30 cellular contexts compared by ENCODE assay signal in genomic region chr6:34437644-34437970, GRCh38. TPM values are rescaled to one million over a fixed set of nuclear protein-coding genes. Genes with fewer than 3 reads are reported as not detected.
DNase-seq lines count a peak whose midpoint lies in the region; ATAC-seq, FAIRE-seq and TF ChIP-seq lines count a peak whose summit lies in the region.
"Had no signal": no experiment of that assay in that cellular context is flagged by ENCODE, and none has a peak within 500 bp of the region (broad histone marks: within the 10 kb centered on the region; RNA-seq: fewer than 3 reads in every experiment).

No MANE protein-coding gene starts in this region.

- no peaks in the 10 kb centered on the region for H3K79me2 ChIP-seq in HepG2 (ENCODE audit: insufficient read depth, low read length)
- H3K79me2 ChIP-seq in PC-9 (ENCODE audit: low read depth): no peaks in the 10 kb centered on the region

- TF ChIP-seq POLR2A in HepG2 (IDR thresholded peaks at IDR 0.05; ENCODE audit: insufficient read depth in 1 of 2, low read depth in 2 of 2, low read length in 2 of 2) (no peak), right lobe of liver (IDR thresholded peaks at IDR 0.05) (no peak), testis (IDR thresholded peaks at IDR 0.05) (no peak)

- CTCF ChIA-PET in HepG2 (lab: Yijun Ruan, JAX; ENCODE audit: low intra/inter-chr PET ratio, low total read pairs): no interaction called here
- CTCF ChIA-PET in PC-9 (lab: Charles Lee): no interaction called here
- CTCF ChIA-PET in CD8-positive, alpha-beta T cell (lab: Charles Lee): interaction anchor here (0.6 kb wide), 1 partner anchor 58 kb away, joined by 3 read pairs; no protein-coding TSS in a partner anchor

- in situ Hi-C loops in HepG2 (cut with HindIII; ENCODE audit: extremely low pct_ligation_motif_present, low pct_unique_long_range_greater_than_20kb): no loop called here

- H3K4me3 ChIP-seq in HepG2 (replicated peaks in 1 of 3; ENCODE audit: insufficient read depth in 1 of 3, low read depth in 2 of 3, low read length in 3 of 3) (no peak overlapping the region), right lobe of liver (no peak overlapping the region), PC-9 (no peak overlapping the region), testis (peak overlapping the region; percentile 7 to 45), endodermal cell (ENCODE audit: low read length) (no peak overlapping the region)
- no peak overlapping the region for H3K4me3 ChIP-seq in CD8-positive, alpha-beta T cell (ENCODE audit: low read depth, low read length)
- H3K4me3 ChIP-seq: BLaER1, GM12878 had no signal

- TF ChIP-seq CTCF in HepG2 (CRISPR knock-in tag; IDR thresholded peaks at IDR 0.05) (no peak), right lobe of liver (IDR thresholded peaks at IDR 0.05) (no peak), PC-9 (conservative IDR thresholded peaks at IDR 0.05) (no peak), testis (IDR thresholded peaks at IDR 0.05) (no peak), endodermal cell (conservative IDR thresholded peaks at IDR 0.05) (no peak)
- no peak for TF ChIP-seq CTCF in CD8-positive, alpha-beta T cell (IDR thresholded peaks at IDR 0.05)

- H3K4me1 ChIP-seq in HepG2 (ENCODE audit: insufficient read depth, low read length) (no peaks in the 10 kb centered on the region), right lobe of liver (no peaks in the 10 kb centered on the region), PC-9 (replicated peaks; ENCODE audit: insufficient read depth) (peaks cover 9% of the 10 kb centered on the region; the same call in 1 of the 2 replicates), testis (no peaks in the 10 kb centered on the region), endodermal cell (ENCODE audit: control insufficient read depth, insufficient read depth, low read length) (no peaks in the 10 kb centered on the region)
- no peaks in the 10 kb centered on the region for H3K4me1 ChIP-seq in CD8-positive, alpha-beta T cell (ENCODE audit: insufficient read depth, low read length)
- H3K4me1 ChIP-seq: BE2C had no signal

- H3K9me2 ChIP-seq in PC-9 (ENCODE audit: insufficient read depth): no peaks in the 10 kb centered on the region

- BruUV-seq in HepG2 (replicated peaks; lab: Mats Ljungman, UMichigan) (no TSS peak), PC-9 (replicated peaks; lab: Mats Ljungman, UMichigan) (no TSS peak)

- H4K20me1 ChIP-seq in HepG2 (ENCODE audit: insufficient read depth, low read length) (no peaks in the 10 kb centered on the region), PC-9 (ENCODE audit: insufficient read depth) (no peaks in the 10 kb centered on the region)
- H4K20me1 ChIP-seq: BLaER1 had no signal

- H3K4me2 ChIP-seq in HepG2 (ENCODE audit: low read depth, low read length) (no peak overlapping the region), PC-9 (peak overlapping the region; percentile 21; the same call in 1 of the 2 replicates)
- H3K4me2 ChIP-seq: BLaER1 had no signal

- H3K36me3 ChIP-seq in HepG2 (replicated peaks in 1 of 2; ENCODE audit: control insufficient read depth in 1 of 2, insufficient read depth in 2 of 2, low read length in 2 of 2) (no peaks in the 10 kb centered on the region), right lobe of liver (no peaks in the 10 kb centered on the region), PC-9 (ENCODE audit: low read depth) (no peaks in the 10 kb centered on the region), testis (ENCODE audit: low read depth, missing control alignments) (no peaks in the 10 kb centered on the region), endodermal cell (ENCODE audit: control insufficient read depth, insufficient read depth, low read length) (no peaks in the 10 kb centered on the region)
- H3K36me3 ChIP-seq in CD8-positive, alpha-beta T cell (ENCODE audit: insufficient read depth, low read length): no peaks in the 10 kb centered on the region
- H3K36me3 ChIP-seq: BE2C, BLaER1 had no signal

- H3K9ac ChIP-seq in HepG2 (ENCODE audit: insufficient read depth, low read depth, low read length) (no peak overlapping the region), endodermal cell (ENCODE audit: extremely low read depth, low read length, poor library complexity, severe bottlenecking) (no peak overlapping the region)
- H3K9ac ChIP-seq: BLaER1 had no signal

- intact Hi-C loops in HepG2 (cut with micrococcal nuclease; ENCODE audit: unreplicated experiment): no loop called here
- intact Hi-C loops in right lobe of liver (cut with DNase I): no loop called here
- intact Hi-C loops in PC-9 (cut with micrococcal nuclease; ENCODE audit: unreplicated experiment): no loop called here
- intact Hi-C loops in testis (cut with DNase I; ENCODE audit: low total_unique reads): no loop called here
- intact Hi-C loops in CD8-positive, alpha-beta T cell (cut with DNase I, micrococcal nuclease): no loop called here

- H3K27ac ChIP-seq in HepG2 (ENCODE audit: extremely low read length, insufficient read depth, low read length) (no peak overlapping the region), right lobe of liver (no peak overlapping the region), PC-9 (no peak overlapping the region), testis (no peak overlapping the region), endodermal cell (ENCODE audit: low read depth, low read length) (no peak overlapping the region)
- no peak overlapping the region for H3K27ac ChIP-seq in CD8-positive, alpha-beta T cell (ENCODE audit: low read depth, low read length)
- H3K27ac ChIP-seq: BLaER1 had no signal

- H3K9me3 ChIP-seq in HepG2 (ENCODE audit: low read length) (no peaks in the 10 kb centered on the region), right lobe of liver (no peaks in the 10 kb centered on the region), PC-9 (ENCODE audit: insufficient read depth, low read depth) (no peaks in the 10 kb centered on the region), testis (no peaks in the 10 kb centered on the region), endodermal cell (ENCODE audit: control insufficient read depth, low read length) (no peaks in the 10 kb centered on the region)
- no peaks in the 10 kb centered on the region for H3K9me3 ChIP-seq in CD8-positive, alpha-beta T cell (ENCODE audit: low read length)
- H3K9me3 ChIP-seq: BE2C had no signal

- FAIRE-seq in HepG2 (lab: Jason Lieb, UNC): no peak
- FAIRE-seq: A204.1, GM12878, GM12892, GM18507 had no signal

- TF ChIP-seq EP300 in HepG2 (IDR thresholded peaks at IDR 0.05; ENCODE audit: low read depth in 2 of 2, low read length in 2 of 2) (no peak), HepG2 (CRISPR knock-in tag; IDR thresholded peaks at IDR 0.05; ENCODE audit: borderline replicate concordance) (no peak)

- H3K27ac Mint-ChIP-seq in endodermal cell: no peak overlapping the region
- H3K27ac Mint-ChIP-seq in CD8-positive, alpha-beta T cell: no peak overlapping the region
- H3K27ac Mint-ChIP-seq: CD4-positive, alpha-beta T cell; CD8-positive, alpha-beta memory T cell had no signal

- POLR2A ChIA-PET in HepG2 (lab: Yijun Ruan, JAX): interaction anchor here (2.5 kb wide), 1 partner anchor 12 kb away, joined by 20 read pairs; the partner anchor contains the start of gene RPS10
- POLR2A ChIA-PET in PC-9 (lab: Charles Lee; ENCODE audit: unreplicated experiment): no interaction called here
- POLR2A ChIA-PET in CD8-positive, alpha-beta T cell (lab: Charles Lee): interaction anchor here (0.6 to 1.5 kb wide), 2 partner anchors 20 to 201 kb away, joined by 3 read pairs; partner anchors contain the start of gene HMGA1

- H3K27me3 ChIP-seq in HepG2 (ENCODE audit: control insufficient read depth in 1 of 2, insufficient read depth in 2 of 2, low read length in 2 of 2) (no peaks in the 10 kb centered on the region; a peak in 1 of 5 replicates), right lobe of liver (no peaks in the 10 kb centered on the region), PC-9 (ENCODE audit: insufficient read depth, low read depth) (no peaks in the 10 kb centered on the region), testis (no peaks in the 10 kb centered on the region), endodermal cell (ENCODE audit: control insufficient read depth, insufficient read depth, low read length, poor library complexity, severe bottlenecking) (no peaks in the 10 kb centered on the region)
- H3K27me3 ChIP-seq in CD8-positive, alpha-beta T cell (ENCODE audit: insufficient read depth, low read length): no peaks in the 10 kb centered on the region
- H3K27me3 ChIP-seq: BE2C, BLaER1 had no signal

- WGBS in HepG2 (ENCODE audit: low lambda C conversion rate): 5% methylated on average over 1 of the region's 1 CpG
- 46% methylated on average over 1 of the region's 1 CpG for WGBS in right lobe of liver (ENCODE audit: insufficient coverage, low coverage, low lambda C conversion rate, missing lambda C conversion rate)
- 56 to 64% methylated on average over 1 of the region's 1 CpG for WGBS in testis, 2 donors
- 93 to 100% methylated on average over 1 of the region's 1 CpG for WGBS in endodermal cell (ENCODE audit: insufficient coverage in 1 of 2, insufficient read length in 1 of 2), 2 experiments

- H2AFZ ChIP-seq in HepG2 (ENCODE audit: low read length): no peak overlapping the region
- 0 out of 2 replicates have a peak overlapping the region, but pooled peaks have one; percentile 22 for H2AFZ ChIP-seq in PC-9

- no peaks in the 10 kb centered on the region for H3K4me1 Mint-ChIP-seq in endodermal cell
- H3K4me1 Mint-ChIP-seq in CD8-positive, alpha-beta T cell (ENCODE audit: low read depth): no peaks in the 10 kb centered on the region
- H3K4me1 Mint-ChIP-seq: CD8-positive, alpha-beta memory T cell had no signal

- ATAC-seq in HepG2: no peak
- ATAC-seq in right lobe of liver: no peak
- no peak for ATAC-seq in HG03442 (IDR thresholded peaks at IDR 0.05; ENCODE audit: unreplicated experiment)
- ATAC-seq in CD8-positive, alpha-beta T cell: no peak
- ATAC-seq: GM12878 had no signal

- H3K4me3 Mint-ChIP-seq in endodermal cell: no peak overlapping the region
- no peak overlapping the region for H3K4me3 Mint-ChIP-seq in CD8-positive, alpha-beta T cell
- H3K4me3 Mint-ChIP-seq: CD4-positive, alpha-beta T cell; CD8-positive, alpha-beta memory T cell had no signal

- peaks cover 29% of the 10 kb centered on the region for H3K9me3 Mint-ChIP-seq in endodermal cell
- no peaks in the 10 kb centered on the region for H3K9me3 Mint-ChIP-seq in CD8-positive, alpha-beta T cell
- H3K9me3 Mint-ChIP-seq: CD4-positive, alpha-beta T cell; CD8-positive, alpha-beta memory T cell had no signal

- no peaks in the 10 kb centered on the region for H3K27me3 Mint-ChIP-seq in endodermal cell (ENCODE audit: insufficient read depth)
- no peaks in the 10 kb centered on the region for H3K27me3 Mint-ChIP-seq in CD8-positive, alpha-beta T cell (ENCODE audit: low read depth)
- H3K27me3 Mint-ChIP-seq: CD4-positive, alpha-beta T cell had no signal

- no peak for TF ChIP-seq RAD21 in HepG2 (CRISPR knock-in tag; IDR thresholded peaks at IDR 0.05)

- no peaks in the 10 kb centered on the region; the same call in 1 of the 2 replicates for H3F3A ChIP-seq in PC-9 (ENCODE audit: insufficient read depth, low read depth)

- H3K36me3 Mint-ChIP-seq in endodermal cell (ENCODE audit: low read depth): peaks cover 2% of the 10 kb centered on the region
- H3K36me3 Mint-ChIP-seq in CD8-positive, alpha-beta T cell: no peaks in the 10 kb centered on the region
- H3K36me3 Mint-ChIP-seq: CD8-positive, alpha-beta memory T cell had no signal

- DNase-seq in HepG2 (ENCODE audit: low spot score) (no peak), right lobe of liver (no peak), PC-9 (peak in 1 of 2 experiments; percentile 59), testis (no peak), endodermal cell (no peak)
- no peak for DNase-seq in CD8-positive, alpha-beta T cell
- DNase-seq: 8988T; ACHN; BE2C; C1 segment of cervical spinal cord; CD4-positive, alpha-beta T cell; CD8-positive, alpha-beta memory T cell; COR-L47; DMS 273 treated with DMSO at 0.1 percent for 48 hours; DMS153; DMS53; DMS79; DND-41; EL; GDM1 had no signal

RNA-seq across cellular contexts. Expression of gene RPS10, which starts 11.7 kb away (rescaled TPM):
- total RNA-seq in HepG2 (2016; rRNA removed; fragmentation: Illumina TruSeq; extraction: Trizol) (2,909 and 3,503 TPM in 2 replicates), right lobe of liver (100 to 1,000 TPM; 355 to 727 (median 398) TPM), PC-9 (2021) (1,786 and 2,008 TPM in 2 replicates), testis (1,000 to 10,000 TPM in 1 of 2 donors, 100 to 1,000 TPM in 1; 926 to 1,691 TPM), endodermal cell (1,000 to 10,000 TPM; 1,892 to 2,030 TPM)
- total RNA-seq in HepG2 (2016; cell fraction: cytosol; rRNA removed; fragmentation: Illumina TruSeq; extraction: Trizol; ENCODE audit: low read depth): 5,102 and 5,632 TPM in 2 replicates
- total RNA-seq in HepG2 (2016; cell fraction: insoluble cytoplasmic fraction; rRNA removed; fragmentation: Illumina TruSeq; extraction: Trizol): 3,081 and 3,638 TPM in 2 replicates
- 7,429 and 7,480 TPM in 2 replicates for total RNA-seq in HepG2 (2016; cell fraction: membrane; rRNA removed; fragmentation: Illumina TruSeq; extraction: Trizol)
- 967 and 1,028 TPM in 2 replicates for total RNA-seq in HepG2 (2016; cell fraction: nucleus; rRNA removed; fragmentation: Illumina TruSeq; extraction: Trizol)
- polyA plus RNA-seq in HepG2 (2011; rRNA removed) (4,295 and 4,648 TPM in 2 replicates), testis (ENCODE audit: insufficient read depth, low read depth, low replicate concordance) (1,309 TPM)
- 9,439 and 9,926 TPM in 2 replicates for polyA plus RNA-seq in HepG2 (2011; cell fraction: cytosol; rRNA removed)
- 1,658 and 1,840 TPM in 2 replicates for polyA plus RNA-seq in HepG2 (2011; cell fraction: nucleus; rRNA removed)
- 3,418 and 4,251 TPM in 2 replicates for polyA plus RNA-seq in HepG2 (2012)
- polyA plus RNA-seq in HepG2 (2016; cell fraction: cytosol; fragmentation: Illumina TruSeq; extraction: Trizol; ENCODE audit: low read depth): 5,367 and 5,814 TPM in 2 replicates
- polyA plus RNA-seq in HepG2 (2016; cell fraction: insoluble cytoplasmic fraction; fragmentation: Illumina TruSeq; extraction: Trizol; ENCODE audit: low read depth): 2,908 and 3,264 TPM in 2 replicates
- polyA plus RNA-seq in HepG2 (2016; cell fraction: membrane; fragmentation: Illumina TruSeq; extraction: Trizol; ENCODE audit: low read depth): 6,085 and 6,204 TPM in 2 replicates
- polyA plus RNA-seq in HepG2 (2016; cell fraction: nucleus; fragmentation: Illumina TruSeq; extraction: Trizol; ENCODE audit: insufficient read depth, low read depth): 1,494 and 1,555 TPM in 2 replicates
- 2,566 and 3,572 TPM in 2 replicates for polyA minus RNA-seq in HepG2 (2011; rRNA and poly(A)+ RNA removed; ENCODE audit: low replicate concordance)
- 602 and 661 TPM in 2 replicates for polyA minus RNA-seq in HepG2 (2011; cell fraction: cytosol; rRNA and poly(A)+ RNA removed)
- 173 and 248 TPM in 2 replicates for polyA minus RNA-seq in HepG2 (2011; cell fraction: nucleus; rRNA and poly(A)+ RNA removed)
- polyA plus RNA-seq in endodermal cell (2013, experiment 1 of 2): 2,352 TPM
- polyA plus RNA-seq in endodermal cell (2013, experiment 2 of 2): 2,233 TPM
- 1,000 to 10,000 TPM; 2,721 to 2,770 TPM for total RNA-seq in CD8-positive, alpha-beta T cell

RNA-seq across cellular contexts. Expression of gene PACSIN1, which starts 28.3 kb away (rescaled TPM):
- total RNA-seq in HepG2 (2016; rRNA removed; fragmentation: Illumina TruSeq; extraction: Trizol) (not detected in 2 replicates), right lobe of liver (under 1 TPM in 5 of 6 experiments, not detected in 1; 0.05 to 0.37 (median 0.22) TPM), PC-9 (2021) (5.0 and 6.4 TPM in 2 replicates), testis (1 to 10 TPM; 2.5 to 3.1 TPM), endodermal cell (1 to 10 TPM; 7.2 to 7.3 TPM)
- total RNA-seq in HepG2 (2016; cell fraction: cytosol; rRNA removed; fragmentation: Illumina TruSeq; extraction: Trizol; ENCODE audit: low read depth): not detected in 2 replicates
- total RNA-seq in HepG2 (2016; cell fraction: insoluble cytoplasmic fraction; rRNA removed; fragmentation: Illumina TruSeq; extraction: Trizol): not detected in 2 replicates
- total RNA-seq in HepG2 (2016; cell fraction: membrane; rRNA removed; fragmentation: Illumina TruSeq; extraction: Trizol): not detected in 2 replicates
- not detected in 2 replicates for total RNA-seq in HepG2 (2016; cell fraction: nucleus; rRNA removed; fragmentation: Illumina TruSeq; extraction: Trizol)
- polyA plus RNA-seq in HepG2 (2011; rRNA removed) (not detected in 2 replicates), testis (ENCODE audit: insufficient read depth, low read depth, low replicate concordance) (2.1 TPM)
- polyA plus RNA-seq in HepG2 (2011; cell fraction: cytosol; rRNA removed): 0.01 TPM in 1 of 2 replicates, not detected in the other
- not detected in 2 replicates for polyA plus RNA-seq in HepG2 (2011; cell fraction: nucleus; rRNA removed)
- polyA plus RNA-seq in HepG2 (2012): not detected in 2 replicates
- not detected in 2 replicates for polyA plus RNA-seq in HepG2 (2016; cell fraction: cytosol; fragmentation: Illumina TruSeq; extraction: Trizol; ENCODE audit: low read depth)
- polyA plus RNA-seq in HepG2 (2016; cell fraction: insoluble cytoplasmic fraction; fragmentation: Illumina TruSeq; extraction: Trizol; ENCODE audit: low read depth): not detected in 2 replicates
- polyA plus RNA-seq in HepG2 (2016; cell fraction: membrane; fragmentation: Illumina TruSeq; extraction: Trizol; ENCODE audit: low read depth): not detected in 2 replicates
- polyA plus RNA-seq in HepG2 (2016; cell fraction: nucleus; fragmentation: Illumina TruSeq; extraction: Trizol; ENCODE audit: insufficient read depth, low read depth): not detected in 2 replicates
- polyA minus RNA-seq in HepG2 (2011; rRNA and poly(A)+ RNA removed; ENCODE audit: low replicate concordance): 0.04 and 0.05 TPM in 2 replicates
- not detected in 2 replicates for polyA minus RNA-seq in HepG2 (2011; cell fraction: cytosol; rRNA and poly(A)+ RNA removed)
- polyA minus RNA-seq in HepG2 (2011; cell fraction: nucleus; rRNA and poly(A)+ RNA removed): not detected in 2 replicates
- polyA plus RNA-seq in endodermal cell (2013, experiment 1 of 2): 2.4 TPM
- 1.7 TPM for polyA plus RNA-seq in endodermal cell (2013, experiment 2 of 2)
- 1 to 10 TPM; 1.7 to 2.4 TPM for total RNA-seq in CD8-positive, alpha-beta T cell
- total RNA-seq: A673, Daoy, G401 had no signal
- polyA plus RNA-seq: AG04450 had no signal

RNA-seq across cellular contexts. Expression of gene NUDT3, which starts 45.1 kb away (rescaled TPM):
- total RNA-seq in HepG2 (2016; rRNA removed; fragmentation: Illumina TruSeq; extraction: Trizol) (20.2 and 30.1 TPM in 2 replicates), right lobe of liver (10 to 100 TPM; 14.5 to 22.7 (median 16.7) TPM), PC-9 (2021) (16.8 and 19.1 TPM in 2 replicates), testis (10 to 100 TPM; 24.0 to 28.3 TPM), endodermal cell (10 to 100 TPM; 22.8 to 24.7 TPM)
- total RNA-seq in HepG2 (2016; cell fraction: cytosol; rRNA removed; fragmentation: Illumina TruSeq; extraction: Trizol; ENCODE audit: low read depth): 4.1 and 4.8 TPM in 2 replicates
- 19.5 and 29.7 TPM in 2 replicates for total RNA-seq in HepG2 (2016; cell fraction: insoluble cytoplasmic fraction; rRNA removed; fragmentation: Illumina TruSeq; extraction: Trizol)
- total RNA-seq in HepG2 (2016; cell fraction: membrane; rRNA removed; fragmentation: Illumina TruSeq; extraction: Trizol): 14.6 and 14.8 TPM in 2 replicates
- 15.7 and 19.0 TPM in 2 replicates for total RNA-seq in HepG2 (2016; cell fraction: nucleus; rRNA removed; fragmentation: Illumina TruSeq; extraction: Trizol)
- polyA plus RNA-seq in HepG2 (2011; rRNA removed) (17.6 and 20.6 TPM in 2 replicates), testis (ENCODE audit: insufficient read depth, low read depth, low replicate concordance) (18.7 TPM)
- 10.7 and 14.8 TPM in 2 replicates for polyA plus RNA-seq in HepG2 (2011; cell fraction: cytosol; rRNA removed)
- 9.2 and 11.9 TPM in 2 replicates for polyA plus RNA-seq in HepG2 (2011; cell fraction: nucleus; rRNA removed)
- 5.6 TPM in 2 replicates for polyA plus RNA-seq in HepG2 (2012)
- 3.0 and 3.5 TPM in 2 replicates for polyA plus RNA-seq in HepG2 (2016; cell fraction: cytosol; fragmentation: Illumina TruSeq; extraction: Trizol; ENCODE audit: low read depth)
- polyA plus RNA-seq in HepG2 (2016; cell fraction: insoluble cytoplasmic fraction; fragmentation: Illumina TruSeq; extraction: Trizol; ENCODE audit: low read depth): 22.4 and 22.7 TPM in 2 replicates
- polyA plus RNA-seq in HepG2 (2016; cell fraction: membrane; fragmentation: Illumina TruSeq; extraction: Trizol; ENCODE audit: low read depth): 7.4 and 7.7 TPM in 2 replicates
- polyA plus RNA-seq in HepG2 (2016; cell fraction: nucleus; fragmentation: Illumina TruSeq; extraction: Trizol; ENCODE audit: insufficient read depth, low read depth): 23.3 TPM in 2 replicates
- 23.6 and 25.7 TPM in 2 replicates for polyA minus RNA-seq in HepG2 (2011; rRNA and poly(A)+ RNA removed; ENCODE audit: low replicate concordance)
- 18.9 and 21.6 TPM in 2 replicates for polyA minus RNA-seq in HepG2 (2011; cell fraction: cytosol; rRNA and poly(A)+ RNA removed)
- 14.0 and 19.0 TPM in 2 replicates for polyA minus RNA-seq in HepG2 (2011; cell fraction: nucleus; rRNA and poly(A)+ RNA removed)
- polyA plus RNA-seq in endodermal cell (2013, experiment 1 of 2): 26.1 TPM
- polyA plus RNA-seq in endodermal cell (2013, experiment 2 of 2): 28.7 TPM
- total RNA-seq in CD8-positive, alpha-beta T cell: 10 to 100 TPM; 12.5 to 12.9 TPM

Comparison
In these comparisons a context has a peak if more than half of its experiments do, and no peak if none do; other contexts are left out.
1. H3K4me3 ChIP-seq: peak in testis (2 of 2); none in HepG2 (0 of 3), right lobe of liver (0 of 3), PC-9 (single experiment), endodermal cell (single experiment) and CD8-positive, alpha-beta T cell (single experiment).